In genomic region chr1:35032384-35032739, GRCh38 we compare ENCODE assay signal across 9 cellular contexts. TPM values are rescaled to one million over a fixed set of nuclear protein-coding genes. Genes with fewer than 3 reads are reported as not detected.
DNase-seq lines count a peak whose midpoint lies in the region; ATAC-seq and TF ChIP-seq lines count a peak whose summit lies in the region.
"Had no signal": no experiment of that assay in that cellular context is flagged by ENCODE, and none has a peak within 500 bp of the region (broad histone marks: within the 10 kb centered on the region; RNA-seq: fewer than 3 reads in every experiment).

No MANE protein-coding gene starts in this region.

- intact Hi-C loops in left colon (cut with DNase I, micrococcal nuclease): no loop called here

- H3K9me3 ChIP-seq in SK-N-SH: peaks cover 8% of the 10 kb centered on the region; the same call in 1 of the 2 replicates
- no peaks in the 10 kb centered on the region for H3K9me3 ChIP-seq in smooth muscle cell (replicated peaks; ENCODE audit: low read depth)

- H3K4me2 ChIP-seq in SK-N-SH (no peak overlapping the region), smooth muscle cell (peak overlapping the region; percentile 98)

- 81% methylated on average over 1 of the region's 1 CpG for WGBS in SK-N-SH (ENCODE audit: low lambda C conversion rate)
- 100% methylated on average over 1 of the region's 1 CpG for WGBS in smooth muscle cell (ENCODE audit: low lambda C conversion rate)

- H3K36me3 ChIP-seq in SK-N-SH (replicated peaks in 1 of 2; ENCODE audit: control insufficient read depth in 1 of 2, insufficient read depth in 2 of 2, low read length in 1 of 2): peaks cover 0 to 11% of the 10 kb centered on the region in 2 experiments
- no peaks in the 10 kb centered on the region for H3K36me3 ChIP-seq in smooth muscle cell (ENCODE audit: low read depth)

- H3K9ac ChIP-seq in SK-N-SH (no peak overlapping the region), smooth muscle cell (ENCODE audit: low read depth) (no peak overlapping the region)

- H3K4me1 Mint-ChIP-seq in T-cell: peaks cover 30 to 36% (median 33%) of the 10 kb centered on the region in 3 donors

- POLR2A ChIA-PET in SK-N-SH (lab: Yijun Ruan, JAX): interaction anchor here (1.3 kb wide), 1 partner anchor 47 kb away, joined by 3 read pairs; the partner anchor contains the start of gene ZMYM1
- POLR2A ChIA-PET in T-cell (lab: Charles Lee): interaction anchor here in 1 of 2 donors (0.6 kb wide), 1 partner anchor 159 kb away, joined by 3 read pairs; no protein-coding TSS in a partner anchor

- DNase-seq in SK-N-SH (no peak), T-cell (no peak), fibroblast of pulmonary artery (ENCODE audit: low read depth) (no peak), smooth muscle cell (lab: John Stamatoyannopoulos, UW; ENCODE audit: unreplicated experiment) (no peak), COR-L47 (lab: John Stamatoyannopoulos, UW) (no peak), left colon (no peak)
- DNase-seq: activated naive CD4-positive, alpha-beta T cell treated with Interleukin-2 at 50 U/mL for 16 hours had no signal

- peak overlapping the region in 1 of 2 experiments; percentile 98; a peak in 2 of 4 replicates for H3K27ac ChIP-seq in SK-N-SH (ENCODE audit: low read depth in 2 of 2, low read length in 1 of 2)
- no peak overlapping the region for H3K27ac ChIP-seq in smooth muscle cell (ENCODE audit: low read depth)

- H4K20me1 ChIP-seq in SK-N-SH (ENCODE audit: insufficient read depth) (no peaks in the 10 kb centered on the region), smooth muscle cell (ENCODE audit: low read depth) (peaks cover 6% of the 10 kb centered on the region)

- no peak for TF ChIP-seq EP300 in SK-N-SH (IDR thresholded peaks at IDR 0.05; ENCODE audit: borderline replicate concordance in 1 of 2, low read depth in 1 of 2, low read length in 1 of 2)

- peak overlapping the region in 1 of 2 donors; percentile 28 for H3K27ac Mint-ChIP-seq in T-cell

- H3K4me1 ChIP-seq in SK-N-SH (ENCODE audit: control insufficient read depth in 1 of 2, insufficient read depth in 2 of 2, low read depth in 1 of 2, low read length in 1 of 2) (peaks cover 0 to 3% of the 10 kb centered on the region in 2 experiments; a peak in 2 of 4 replicates), smooth muscle cell (ENCODE audit: low read depth) (peaks cover 11% of the 10 kb centered on the region)

- TF ChIP-seq CTCF in SK-N-SH (IDR thresholded peaks at IDR 0.05): no peak
- no peak for TF ChIP-seq CTCF in fibroblast of pulmonary artery (IDR thresholded peaks at IDR 0.05; ENCODE audit: low read length, missing control alignments)
- TF ChIP-seq CTCF in smooth muscle cell (IDR thresholded peaks at IDR 0.05; ENCODE audit: borderline replicate concordance, insufficient read depth, poor library complexity, severe bottlenecking): no peak

- H3K79me2 ChIP-seq in SK-N-SH (ENCODE audit: insufficient read depth) (peaks cover 36% of the 10 kb centered on the region), smooth muscle cell (ENCODE audit: low read depth) (peaks cover 26% of the 10 kb centered on the region)

- CTCF ChIA-PET in SK-N-SH (lab: Yijun Ruan, JAX): no interaction called here
- CTCF ChIA-PET in T-cell (lab: Charles Lee): interaction anchor here (0.6 kb wide), 4 partner anchors 12 to 170 kb away, joined by 3 to 4 read pairs (median 4); no protein-coding TSS in a partner anchor

- H3K36me3 Mint-ChIP-seq in T-cell: peaks cover 18% of the 10 kb centered on the region

- H2AFZ ChIP-seq in SK-N-SH (ENCODE audit: low read depth): peak overlapping the region; percentile 84; the same call in 1 of the 2 replicates
- H2AFZ ChIP-seq in smooth muscle cell (ENCODE audit: low read depth): peak overlapping the region; percentile 83

- TF ChIP-seq RAD21 in SK-N-SH (IDR thresholded peaks at IDR 0.05; ENCODE audit: low read length): no peak

- H3K27me3 Mint-ChIP-seq in T-cell: no peaks in the 10 kb centered on the region

- no peak for ATAC-seq in SK-N-SH treated with all-trans-retinoic acid at 6 μM for 48 hours
- ATAC-seq in T-cell (replicated peaks in 1 of 4): no peak
- no peak for ATAC-seq in left colon
- no peak for ATAC-seq in HG02678 (IDR thresholded peaks at IDR 0.05; ENCODE audit: unreplicated experiment)

- H3K27me3 ChIP-seq in SK-N-SH (ENCODE audit: insufficient read depth) (no peaks in the 10 kb centered on the region), smooth muscle cell (ENCODE audit: low read depth) (no peaks in the 10 kb centered on the region)

- peaks cover 0 to 10% (median 4%) of the 10 kb centered on the region in 3 donors for H3K9me3 Mint-ChIP-seq in T-cell

- no peaks in the 10 kb centered on the region for H3K9me2 ChIP-seq in SK-N-SH

- H3K4me3 Mint-ChIP-seq in T-cell: peak overlapping the region in 2 of 3 donors; percentile 90 to 97

- peaks cover 18% of the 10 kb centered on the region for H3F3A ChIP-seq in SK-N-SH (replicated peaks; ENCODE audit: insufficient read depth)
- H3F3A ChIP-seq in smooth muscle cell (ENCODE audit: low read depth): peaks cover 9% of the 10 kb centered on the region

- H3K4me3 ChIP-seq in SK-N-SH (ENCODE audit: low read depth in 2 of 2, low read length in 1 of 2): peak overlapping the region in 1 of 2 experiments; percentile 79; a peak in 2 of 4 replicates
- peak overlapping the region; percentile 92 for H3K4me3 ChIP-seq in fibroblast of pulmonary artery (replicated peaks; ENCODE audit: low read depth, low read length)
- H3K4me3 ChIP-seq in smooth muscle cell: peak overlapping the region; percentile 96

TF ChIP-seq in SK-N-SH, 30 proteins besides CTCF, POLR2A, EP300 and RAD21 (continues in another document):
- TF ChIP-seq USF1 (IDR thresholded peaks at IDR 0.05; ENCODE audit: borderline replicate concordance, low read depth): no peak
- TF ChIP-seq MAX (IDR thresholded peaks at IDR 0.05; ENCODE audit: low read depth): no peak
- no peak for TF ChIP-seq RXRA (IDR thresholded peaks at IDR 0.05; ENCODE audit: borderline replicate concordance, low read depth)
- TF ChIP-seq RFX5 (IDR thresholded peaks at IDR 0.05; ENCODE audit: low read length): no peak
- no peak for TF ChIP-seq SMC3 (IDR thresholded peaks at IDR 0.05; ENCODE audit: low read depth, low read length)
- no peak for TF ChIP-seq TEAD4 (IDR thresholded peaks at IDR 0.05; ENCODE audit: borderline replicate concordance, insufficient read depth)
- no peak for TF ChIP-seq NRF1 (IDR thresholded peaks at IDR 0.05; ENCODE audit: low read depth, low read length)
- no peak for TF ChIP-seq GABPA (IDR thresholded peaks at IDR 0.05; ENCODE audit: low read depth)
- no peak for TF ChIP-seq POLR2AphosphoS5 (IDR thresholded peaks at IDR 0.05; ENCODE audit: low read depth, low read length)

TF ChIP-seq in SK-N-SH treated with all-trans-retinoic acid at 6 μM for 48 hours, 23 proteins besides CTCF, POLR2A, EP300 and RAD21:
- TF ChIP-seq ARNTL (CRISPR knock-in tag; IDR thresholded peaks at IDR 0.05; ENCODE audit: borderline replicate concordance, low read depth) (no peak), ZNF8 (CRISPR knock-in tag; IDR thresholded peaks at IDR 0.05) (no peak), ISL1 (CRISPR knock-in tag; IDR thresholded peaks at IDR 0.05) (no peak), PPARA (CRISPR knock-in tag; IDR thresholded peaks at IDR 0.05; ENCODE audit: borderline replicate concordance) (no peak), ZFP3 (CRISPR knock-in tag; IDR thresholded peaks at IDR 0.05) (no peak), POU6F1 (CRISPR knock-in tag; IDR thresholded peaks at IDR 0.05; ENCODE audit: borderline replicate concordance, low read depth) (no peak), ZNF70 (CRISPR knock-in tag; IDR thresholded peaks at IDR 0.05) (no peak), BACH2 (CRISPR knock-in tag; IDR thresholded peaks at IDR 0.05; ENCODE audit: borderline replicate concordance) (no peak), ZNF565 (CRISPR knock-in tag; conservative IDR thresholded peaks at IDR 0.05; ENCODE audit: low read depth) (no peak), ZFP30 (CRISPR knock-in tag; IDR thresholded peaks at IDR 0.05) (no peak)

RNA-seq across cellular contexts. Expression of gene ZMYM6, which starts 0.6 kb away (rescaled TPM):
- polyA plus RNA-seq in SK-N-SH (2012; rRNA removed) (7.6 and 7.7 TPM in 2 replicates), smooth muscle cell (5.6 and 8.9 TPM in 2 replicates)
- 3.8 and 4.9 TPM in 2 replicates for polyA plus RNA-seq in SK-N-SH (2012; cell fraction: cytosol; rRNA removed)
- polyA plus RNA-seq in SK-N-SH (2012; cell fraction: nucleus; rRNA removed): 27.7 and 30.4 TPM in 2 replicates
- total RNA-seq in T-cell (10 to 100 TPM; 28.9 to 36.1 (median 33.9) TPM), smooth muscle cell (19.0 and 19.6 TPM in 2 replicates), left colon (10 to 100 TPM; 19.4 to 21.4 TPM)

RNA-seq across cellular contexts. Expression of gene ZMYM1, which starts 46.8 kb away (rescaled TPM):
- polyA plus RNA-seq in SK-N-SH (2012; rRNA removed) (4.1 and 6.4 TPM in 2 replicates), smooth muscle cell (4.2 and 7.5 TPM in 2 replicates)
- 3.1 and 4.4 TPM in 2 replicates for polyA plus RNA-seq in SK-N-SH (2012; cell fraction: cytosol; rRNA removed)
- 7.9 and 14.3 TPM in 2 replicates for polyA plus RNA-seq in SK-N-SH (2012; cell fraction: nucleus; rRNA removed)
- total RNA-seq in T-cell (10 to 100 TPM; 13.7 to 26.5 (median 17.6) TPM), smooth muscle cell (18.6 and 31.3 TPM in 2 replicates), left colon (10 to 100 TPM; 12.3 to 15.9 TPM)

RNA-seq across cellular contexts. Expression of gene TMEM35B, which starts 47.2 kb away (rescaled TPM):
- polyA plus RNA-seq in SK-N-SH (2012; rRNA removed) (47.4 and 61.7 TPM in 2 replicates), smooth muscle cell (75.1 and 75.7 TPM in 2 replicates)
- polyA plus RNA-seq in SK-N-SH (2012; cell fraction: cytosol; rRNA removed): 49.8 and 55.0 TPM in 2 replicates
- 10.9 and 21.4 TPM in 2 replicates for polyA plus RNA-seq in SK-N-SH (2012; cell fraction: nucleus; rRNA removed)
- total RNA-seq in T-cell (10 to 100 TPM; 12.4 to 51.6 (median 41.8) TPM), smooth muscle cell (61.2 and 62.0 TPM in 2 replicates), left colon (10 to 100 TPM; 16.1 to 16.2 TPM)
